ENCODE assay signal across 10 cellular contexts in the genomic region with DNA sequence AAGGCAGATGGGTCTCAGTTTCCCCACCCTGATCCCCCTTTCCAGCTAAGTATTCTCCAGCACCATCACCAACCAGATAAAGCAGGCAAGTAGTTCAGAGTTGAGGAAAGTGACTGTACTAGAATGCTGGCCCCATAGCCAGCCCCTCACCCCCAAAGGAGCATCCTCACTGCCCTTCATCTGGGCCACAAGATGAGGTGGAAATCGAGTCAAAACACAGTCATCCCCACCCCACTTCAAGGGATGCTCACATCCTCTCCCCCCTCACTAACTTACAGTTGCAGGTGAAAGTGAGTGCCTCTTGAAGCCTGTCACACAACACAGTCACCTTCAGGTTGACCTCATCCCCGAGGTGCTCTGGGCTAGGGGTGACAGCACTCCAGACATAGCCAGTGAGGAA. TPM values are rescaled to one million over a fixed set of nuclear protein-coding genes. Genes with fewer than 3 reads are reported as not detected.
DNase-seq lines count a peak whose midpoint lies in the region; ATAC-seq and TF ChIP-seq lines count a peak whose summit lies in the region.
"Had no signal": no experiment of that assay in that cellular context is flagged by ENCODE, and none has a peak within 500 bp of the region (broad histone marks: within the 10 kb centered on the region; RNA-seq: fewer than 3 reads in every experiment).

No MANE protein-coding gene starts in this region.

- H3K27ac ChIP-seq in right lobe of liver (peak overlapping the region; percentile 7 to 51 (median 29)), thoracic aorta (peak overlapping the region; percentile 90 to 96)

- TF ChIP-seq POLR2A in right lobe of liver (IDR thresholded peaks at IDR 0.05) = no peak

- 49% methylated on average over 2 of the region's 2 CpGs for WGBS in right lobe of liver (ENCODE audit: insufficient coverage, low coverage, low lambda C conversion rate, missing lambda C conversion rate)

- H3K4me1 ChIP-seq in right lobe of liver = no peaks in the 10 kb centered on the region
- peaks cover 39 to 68% of the 10 kb centered on the region in 2 donors for H3K4me1 ChIP-seq in thoracic aorta (ENCODE audit: control insufficient read depth in 1 of 2, low read depth in 2 of 2)

- H3K36me3 Mint-ChIP-seq in activated naive CD4-positive, alpha-beta T cell treated with anti-CD3 and anti-CD28 coated beads for 36 hours (ENCODE audit: low read depth) = peaks cover 34% of the 10 kb centered on the region
- peaks cover 14 to 22% of the 10 kb centered on the region in 2 donors for H3K36me3 Mint-ChIP-seq in activated T-cell treated with anti-CD3 and anti-CD28 coated beads, Interleukin-2, amount 50 U/mL, for 72 hours (ENCODE audit: insufficient read depth in 2 of 2)

- H3K27me3 Mint-ChIP-seq in activated naive CD4-positive, alpha-beta T cell treated with anti-CD3 and anti-CD28 coated beads for 36 hours (ENCODE audit: low read depth) = no peaks in the 10 kb centered on the region
- H3K27me3 Mint-ChIP-seq in activated T-cell treated with anti-CD3 and anti-CD28 coated beads, Interleukin-2, amount 50 U/mL, for 72 hours (ENCODE audit: low read depth) = no peaks in the 10 kb centered on the region

- H3K9me3 ChIP-seq in right lobe of liver (no peaks in the 10 kb centered on the region), thoracic aorta (no peaks in the 10 kb centered on the region)

- intact Hi-C loops in activated naive CD4-positive, alpha-beta T cell treated with anti-CD3 and anti-CD28 coated beads for 36 hours (cut with micrococcal nuclease) = loop anchor here (1.0 to 2.0 kb wide), 3 partner anchors 11 to 30 kb away; partner anchors contain the start of gene PIK3C2B
- intact Hi-C loops in right lobe of liver (cut with DNase I) = no loop called here

- peak; percentile 71 for DNase-seq in activated naive CD4-positive, alpha-beta T cell treated with anti-CD3 and anti-CD28 coated beads for 36 hours
- no peak for DNase-seq in activated naive CD4-positive, alpha-beta T cell (lab: John Stamatoyannopoulos, UW)
- peak; percentile 44 for DNase-seq in activated T-cell treated with anti-CD3 and anti-CD28 coated beads, Interleukin-2, amount 50 U/mL, for 72 hours
- no peak for DNase-seq in right lobe of liver
- DNase-seq in thoracic aorta (ENCODE audit: low spot score) = no peak
- no peak for DNase-seq in ureter (ENCODE audit: low spot score)
- no peak for DNase-seq in NOMO-1 (lab: John Stamatoyannopoulos, UW; ENCODE audit: unreplicated experiment in 2 of 2)
- no peak for DNase-seq in middle frontal gyrus (ENCODE audit: extremely low spot score, low spot score)
- DNase-seq: NCI-H2107, nucleus accumbens had no signal

- ATAC-seq in activated T-cell treated with anti-CD3 and anti-CD28 coated beads, Interleukin-2, amount 50 U/mL, for 72 hours (replicated peaks in 1 of 2) = peak; percentile 90 to 95
- ATAC-seq in right lobe of liver (no peak), thoracic aorta (ENCODE audit: insufficient number of reproducible peaks, low FRiP score, low read depth) (no peak)

- no peaks in the 10 kb centered on the region for H3K27me3 ChIP-seq in right lobe of liver
- H3K27me3 ChIP-seq in thoracic aorta (replicated peaks; ENCODE audit: insufficient read depth) = no peaks in the 10 kb centered on the region

- peak overlapping the region; percentile 76 for H3K27ac Mint-ChIP-seq in activated naive CD4-positive, alpha-beta T cell treated with anti-CD3 and anti-CD28 coated beads for 36 hours
- peak overlapping the region; percentile 71 for H3K27ac Mint-ChIP-seq in activated T-cell treated with anti-CD3 and anti-CD28 coated beads, Interleukin-2, amount 50 U/mL, for 72 hours

- CTCF ChIA-PET in activated naive CD4-positive, alpha-beta T cell treated with anti-CD3 and anti-CD28 coated beads for 36 hours (lab: Charles Lee) = interaction anchor here (1.3 to 3.0 kb wide), 3 partner anchors 13 to 66 kb away, joined by 4 to 9 read pairs (median 5); no protein-coding TSS in a partner anchor

- TF ChIP-seq CTCF in right lobe of liver (IDR thresholded peaks at IDR 0.05) (no peak), thoracic aorta (IDR thresholded peaks at IDR 0.05) (no peak)

- H3K36me3 ChIP-seq in right lobe of liver (peaks cover 0 to 5% (median 0%) of the 10 kb centered on the region in 4 donors), thoracic aorta (peaks cover 23% of the 10 kb centered on the region)

- peaks cover 61% of the 10 kb centered on the region for H3K4me1 Mint-ChIP-seq in activated naive CD4-positive, alpha-beta T cell treated with anti-CD3 and anti-CD28 coated beads for 36 hours (ENCODE audit: low read depth)
- H3K4me1 Mint-ChIP-seq in activated T-cell treated with anti-CD3 and anti-CD28 coated beads, Interleukin-2, amount 50 U/mL, for 72 hours (ENCODE audit: low read depth) = peaks cover 63% of the 10 kb centered on the region

- peak overlapping the region; percentile 19 for H3K4me3 Mint-ChIP-seq in activated naive CD4-positive, alpha-beta T cell treated with anti-CD3 and anti-CD28 coated beads for 36 hours
- peak overlapping the region; percentile 52 to 67 for H3K4me3 Mint-ChIP-seq in activated T-cell treated with anti-CD3 and anti-CD28 coated beads, Interleukin-2, amount 50 U/mL, for 72 hours

- H3K9me3 Mint-ChIP-seq in activated naive CD4-positive, alpha-beta T cell treated with anti-CD3 and anti-CD28 coated beads for 36 hours = no peaks in the 10 kb centered on the region
- no peaks in the 10 kb centered on the region for H3K9me3 Mint-ChIP-seq in activated T-cell treated with anti-CD3 and anti-CD28 coated beads, Interleukin-2, amount 50 U/mL, for 72 hours

- H3K4me3 ChIP-seq in right lobe of liver = no peak overlapping the region
- H3K4me3 ChIP-seq in thoracic aorta = peak overlapping the region; percentile 3

RNA-seq across cellular contexts. Expression of gene PIK3C2B, which starts 30.4 kb away (rescaled TPM):
- 10 to 100 TPM; 61.0 to 65.4 TPM for total RNA-seq in activated naive CD4-positive, alpha-beta T cell treated with anti-CD3 and anti-CD28 coated beads for 36 hours
- total RNA-seq in activated T-cell treated with anti-CD3 and anti-CD28 coated beads, Interleukin-2, amount 50 U/mL, for 72 hours = 10 to 100 TPM; 43.1 to 54.5 TPM
- total RNA-seq in right lobe of liver = 10 to 100 TPM in 3 of 6 experiments, 1 to 10 TPM in 3; 7.6 to 18.5 (median 10.1) TPM
- 10 to 100 TPM; 34.5 to 44.4 TPM for total RNA-seq in thoracic aorta
- total RNA-seq in ureter = 146 TPM

RNA-seq across cellular contexts. Expression of gene MDM4, which starts 52.0 kb away (rescaled TPM):
- 100 to 1,000 TPM; 109 TPM for total RNA-seq in activated naive CD4-positive, alpha-beta T cell treated with anti-CD3 and anti-CD28 coated beads for 36 hours
- total RNA-seq in activated T-cell treated with anti-CD3 and anti-CD28 coated beads, Interleukin-2, amount 50 U/mL, for 72 hours = 100 to 1,000 TPM; 147 to 153 TPM
- total RNA-seq in right lobe of liver = 10 to 100 TPM; 21.0 to 37.6 (median 25.3) TPM
- total RNA-seq in thoracic aorta = 100 to 1,000 TPM in 1 of 2 donors, 10 to 100 TPM in 1; 79.9 to 126 TPM
- total RNA-seq in ureter = 145 TPM

RNA-seq across cellular contexts. Expression of gene PPP1R15B, which starts 52.6 kb away (rescaled TPM):
- total RNA-seq in activated naive CD4-positive, alpha-beta T cell treated with anti-CD3 and anti-CD28 coated beads for 36 hours = 10 to 100 TPM; 63.7 to 65.6 TPM
- 10 to 100 TPM; 82.9 to 94.2 TPM for total RNA-seq in activated T-cell treated with anti-CD3 and anti-CD28 coated beads, Interleukin-2, amount 50 U/mL, for 72 hours
- total RNA-seq in right lobe of liver (10 to 100 TPM; 28.6 to 43.6 (median 34.3) TPM), thoracic aorta (10 to 100 TPM; 40.1 to 64.5 TPM), ureter (59.0 TPM)

Comparison
In these comparisons a context has a peak if more than half of its experiments do, and no peak if none do; other contexts are left out.
1. DNase-seq: peak in activated naive CD4-positive, alpha-beta T cell treated with anti-CD3 and anti-CD28 coated beads for 36 hours (single experiment) and activated T-cell treated with anti-CD3 and anti-CD28 coated beads, Interleukin-2, amount 50 U/mL, for 72 hours (2 of 2); none in activated naive CD4-positive, alpha-beta T cell (0 of 4), right lobe of liver (0 of 3), thoracic aorta (single experiment), ureter (single experiment), NOMO-1 (0 of 2) and middle frontal gyrus (single experiment).
2. ATAC-seq: peak in activated T-cell treated with anti-CD3 and anti-CD28 coated beads, Interleukin-2, amount 50 U/mL, for 72 hours (2 of 2); none in right lobe of liver (0 of 4) and thoracic aorta (single experiment).